In the genomic region with DNA sequence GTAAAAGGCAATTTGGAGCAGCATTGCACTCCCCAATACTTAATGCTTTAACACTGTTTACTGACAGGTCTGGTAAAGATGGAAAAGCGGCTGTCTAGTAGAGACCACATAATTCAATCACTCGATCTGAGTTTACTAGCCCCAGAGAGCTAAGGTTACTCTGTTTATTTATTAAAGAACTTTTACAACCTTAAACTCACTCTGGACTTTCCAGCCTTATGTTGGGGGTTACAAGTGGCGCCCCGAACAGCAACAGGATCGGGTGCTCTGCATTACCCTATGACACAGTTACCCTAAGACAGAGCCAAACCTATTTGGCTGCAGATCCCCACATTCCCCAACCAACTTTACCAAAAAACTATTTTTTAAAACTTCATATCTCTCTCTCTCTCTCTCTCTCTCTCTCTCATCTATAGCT, we compare ENCODE assay signal across 23 cellular contexts.
"Had no signal": no experiment of that assay in that cellular context is flagged by ENCODE, and none has a peak within 500 bp of the region (broad histone marks: within the 10 kb centered on the region; RNA-seq: fewer than 3 reads in every experiment).

No MANE protein-coding gene starts in this region.

- ATAC-seq: activated CD4-positive, CD25-positive, alpha-beta regulatory T cell treated with anti-CD3 and anti-CD28 coated beads, Interleukin-2, amount 50 U/mL, for 24 hours; activated CD8-positive, alpha-beta T cell treated with anti-CD3 and anti-CD28 coated beads for 36 hours; Panc1 had no signal

- H3K4me3 ChIP-seq: breast epithelium, SJCRH30 had no signal

- H3K36me3 Mint-ChIP-seq: activated naive CD4-positive, alpha-beta T cell treated with anti-CD3 and anti-CD28 coated beads, Interleukin-2, amount 50 U/mL, for 24 hours had no signal

- H3K4me1 Mint-ChIP-seq: activated naive CD4-positive, alpha-beta T cell treated with anti-CD3 and anti-CD28 coated beads, Interleukin-2, amount 50 U/mL, for 24 hours had no signal

- H3K9me3 Mint-ChIP-seq: activated CD8-positive, alpha-beta T cell treated with anti-CD3 and anti-CD28 coated beads for 36 hours; activated naive CD4-positive, alpha-beta T cell treated with anti-CD3 and anti-CD28 coated beads, Interleukin-2, amount 50 U/mL, for 24 hours; T-helper 1 cell treated with Interleukin-12 subunit alpha and Interleukin-12 subunit beta and Interleukin-4 antibody, amounts not matched to agents 30 μg/mL and 1 μg/mL, for 36 hours had no signal

- DNase-seq: activated CD4-positive, alpha-beta T cell treated with anti-CD3 and anti-CD28 coated beads for 4 hours; activated CD8-positive, alpha-beta memory T cell treated with anti-CD3 and anti-CD28 coated beads, Interleukin-2, amount 50 U/mL, for 4 hours; activated CD8-positive, alpha-beta T cell treated with anti-CD3 and anti-CD28 coated beads for 36 hours; activated T-cell treated with anti-CD3 and anti-CD28 coated beads, Interleukin-2, amount 50 U/mL, for 1 hour; aorta; caudate nucleus; Kasumi-1; KBM-7; NCI-H1092; NCI-H1417; NCI-H1930; NCI-H2171; NCI-H2227 treated with DMSO at 0.1 percent for 48 hours; NCI-H526; NCI-H82; Right ventricle myocardium superior; SJCRH30 had no signal

- H3K27ac ChIP-seq: breast epithelium, RWPE1, SJCRH30 had no signal

- H3K36me3 ChIP-seq: breast epithelium, SJCRH30 had no signal

- H3K4me1 ChIP-seq: breast epithelium, SJCRH30 had no signal

- H3K27ac Mint-ChIP-seq: activated CD8-positive, alpha-beta T cell treated with anti-CD3 and anti-CD28 coated beads for 36 hours; activated naive CD4-positive, alpha-beta T cell treated with anti-CD3 and anti-CD28 coated beads, Interleukin-2, amount 50 U/mL, for 24 hours; T-helper 1 cell treated with Interleukin-12 subunit alpha and Interleukin-12 subunit beta and Interleukin-4 antibody, amounts not matched to agents 30 μg/mL and 1 μg/mL, for 36 hours had no signal

- H3K4me3 Mint-ChIP-seq: activated CD8-positive, alpha-beta T cell treated with anti-CD3 and anti-CD28 coated beads for 36 hours; activated naive CD4-positive, alpha-beta T cell treated with anti-CD3 and anti-CD28 coated beads, Interleukin-2, amount 50 U/mL, for 24 hours; T-helper 1 cell treated with Interleukin-12 subunit alpha and Interleukin-12 subunit beta and Interleukin-4 antibody, amounts not matched to agents 30 μg/mL and 1 μg/mL, for 36 hours had no signal

- H3K9me3 ChIP-seq: breast epithelium, SJCRH30 had no signal
